In the genomic region with DNA sequence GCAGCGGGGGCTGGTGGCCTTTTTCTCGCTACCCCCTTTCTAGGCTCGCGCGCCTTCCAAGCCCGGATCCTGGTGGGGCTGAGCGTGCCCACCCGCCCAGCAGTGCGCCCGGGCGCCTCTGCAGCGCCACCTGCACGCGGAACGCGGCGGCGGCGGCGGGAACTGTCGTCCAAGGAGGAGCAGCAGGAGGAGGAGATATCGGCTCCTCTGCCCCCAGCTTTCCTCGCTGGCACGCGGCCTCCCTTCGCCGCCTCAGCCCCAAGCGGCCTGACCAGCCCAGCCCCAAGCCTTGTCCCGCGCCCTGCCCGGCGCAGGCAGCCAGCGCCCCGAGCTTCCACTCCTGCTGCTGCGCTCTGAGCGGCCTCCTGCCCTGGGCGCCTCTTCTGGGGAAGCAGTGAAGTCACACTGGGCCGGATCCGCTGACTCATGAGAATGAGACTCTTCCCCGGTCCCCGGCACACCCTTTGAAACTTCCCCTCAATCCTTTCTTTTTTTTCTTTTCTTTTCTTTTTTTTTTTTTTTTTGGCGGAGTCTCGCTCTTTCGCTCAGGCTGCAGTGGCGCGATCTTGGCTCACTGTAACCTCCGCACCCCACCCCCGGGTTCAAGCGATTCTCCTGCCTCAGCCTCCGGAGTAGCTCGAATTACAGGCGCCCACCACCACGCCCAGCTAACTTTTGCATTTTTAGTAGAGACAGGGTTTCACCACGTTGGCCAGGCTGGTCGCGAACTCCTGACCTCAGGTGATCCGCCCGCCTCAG, we compare ENCODE assay signal across 8 cellular contexts. TPM values are rescaled to one million over a fixed set of nuclear protein-coding genes. Genes with fewer than 3 reads are reported as not detected.
DNase-seq lines count a peak whose midpoint lies in the region; ATAC-seq and TF ChIP-seq lines count a peak whose summit lies in the region.

No MANE protein-coding gene starts in this region.

- peak overlapping the region; percentile 3 for H2AK5ac ChIP-seq in trophoblast cell (ENCODE audit: low read length)

- ATAC-seq in GM19035 (IDR thresholded peaks at IDR 0.05; ENCODE audit: unreplicated experiment): peak; percentile 74
- ATAC-seq in HG03342 (IDR thresholded peaks at IDR 0.05; ENCODE audit: unreplicated experiment): peak; percentile 59
- ATAC-seq in Right ventricle myocardium superior (ENCODE audit: poor library complexity): peak; percentile 84

- H4K91ac ChIP-seq in trophoblast cell (ENCODE audit: low read depth, low read length): peak overlapping the region; percentile 81

- H2BK120ac ChIP-seq in trophoblast cell (ENCODE audit: insufficient read depth, low read length, poor library complexity): peak overlapping the region; percentile 85

- H3K18ac ChIP-seq in trophoblast cell (ENCODE audit: low read length): peak overlapping the region; percentile 80

- H2BK5ac ChIP-seq in trophoblast cell (ENCODE audit: low read depth, low read length, poor library complexity): peak overlapping the region; percentile 61

- H3K4ac ChIP-seq in trophoblast cell (ENCODE audit: low read depth, low read length): peak overlapping the region; percentile 58

- H4K12ac ChIP-seq in trophoblast cell (ENCODE audit: low read depth, low read length): peak overlapping the region; percentile 88

- H3K36me3 Mint-ChIP-seq in activated naive CD4-positive, alpha-beta T cell treated with anti-CD3 and anti-CD28 coated beads, Interleukin-2, amount 50 U/mL, for 24 hours: peaks cover 2% of the 10 kb centered on the region
- H3K36me3 Mint-ChIP-seq in type B pancreatic cell: no peaks in the 10 kb centered on the region

- no peaks in the 10 kb centered on the region for H3K27me3 Mint-ChIP-seq in activated naive CD4-positive, alpha-beta T cell treated with anti-CD3 and anti-CD28 coated beads, Interleukin-2, amount 50 U/mL, for 24 hours
- no peaks in the 10 kb centered on the region for H3K27me3 Mint-ChIP-seq in type B pancreatic cell

- WGBS in trophoblast cell (ENCODE audit: extremely low coverage, insufficient coverage, insufficient read length): no CpG with 5 or more reads among the region's 58 CpGs

- H3K9me3 ChIP-seq in SJSA1 (replicated peaks): no peaks in the 10 kb centered on the region
- no peaks in the 10 kb centered on the region for H3K9me3 ChIP-seq in trophoblast cell (ENCODE audit: insufficient read depth, low read depth, low read length)

- H3K4me1 Mint-ChIP-seq in activated naive CD4-positive, alpha-beta T cell treated with anti-CD3 and anti-CD28 coated beads, Interleukin-2, amount 50 U/mL, for 24 hours: peaks cover 7% of the 10 kb centered on the region
- H3K4me1 Mint-ChIP-seq in type B pancreatic cell (ENCODE audit: unreplicated experiment): peaks cover 4% of the 10 kb centered on the region

- peak; percentile 80 for TF ChIP-seq CTCF in type B pancreatic cell (conservative IDR thresholded peaks at IDR 0.05)

- H3K27ac Mint-ChIP-seq in activated naive CD4-positive, alpha-beta T cell treated with anti-CD3 and anti-CD28 coated beads, Interleukin-2, amount 50 U/mL, for 24 hours: no peak overlapping the region
- peak overlapping the region; percentile 61 for H3K27ac Mint-ChIP-seq in type B pancreatic cell

- H3K4me2 ChIP-seq in trophoblast cell (ENCODE audit: low read length): peak overlapping the region; percentile 83

- H3K4me1 ChIP-seq in SJSA1 (replicated peaks) (peaks cover 47% of the 10 kb centered on the region), trophoblast cell (ENCODE audit: control insufficient read depth in 1 of 2, insufficient read depth in 2 of 2, low read length in 2 of 2) (peaks cover 38 to 49% of the 10 kb centered on the region in 2 experiments)

- H2AFZ ChIP-seq in trophoblast cell (ENCODE audit: insufficient read depth, low read length, poor library complexity): peak overlapping the region; percentile 67

- H4K8ac ChIP-seq in trophoblast cell (ENCODE audit: low read depth, low read length): peak overlapping the region; percentile 83

- no peaks in the 10 kb centered on the region for H3K9me3 Mint-ChIP-seq in activated naive CD4-positive, alpha-beta T cell treated with anti-CD3 and anti-CD28 coated beads, Interleukin-2, amount 50 U/mL, for 24 hours
- no peaks in the 10 kb centered on the region for H3K9me3 Mint-ChIP-seq in type B pancreatic cell

- peak overlapping the region; percentile 76 for H3K27ac ChIP-seq in SJSA1
- peak overlapping the region; percentile 83 for H3K27ac ChIP-seq in trophoblast cell (ENCODE audit: low read depth, low read length)

- intact Hi-C loops in Right ventricle myocardium superior (cut with DNase I): loop anchor here (5.0 kb wide), 1 partner anchor 39 kb away; no protein-coding TSS in a partner anchor

- H3K4me3 ChIP-seq in SJSA1 (peak overlapping the region; percentile 37), trophoblast cell (ENCODE audit: low read depth, low read length) (peak overlapping the region; percentile 58)

- H3K36me3 ChIP-seq in SJSA1 (no peaks in the 10 kb centered on the region), trophoblast cell (ENCODE audit: control insufficient read depth in 1 of 2, insufficient read depth in 2 of 2, low read length in 2 of 2) (peaks cover 0 to 2% of the 10 kb centered on the region in 2 experiments)

- H3K27me3 ChIP-seq in SJSA1 (replicated peaks) (no peaks in the 10 kb centered on the region), trophoblast cell (ENCODE audit: insufficient read depth, low read length) (no peaks in the 10 kb centered on the region)

- H3K79me1 ChIP-seq in trophoblast cell (ENCODE audit: low read length): peaks cover 33% of the 10 kb centered on the region

- peak; percentile 85 for DNase-seq in AG08396 (ENCODE audit: low spot score)
- peak; percentile 76 to 85 for DNase-seq in SJSA1 (ENCODE audit: low read depth in 1 of 2, low spot score in 2 of 2)
- DNase-seq in Right ventricle myocardium superior: peak; percentile 85
- DNase-seq in trophoblast cell: peak; percentile 66 to 73
- DNase-seq in type B pancreatic cell (ENCODE audit: extremely low spot score, unreplicated experiment): peak; percentile 79

- H2BK12ac ChIP-seq in trophoblast cell (ENCODE audit: low read length): peak overlapping the region; percentile 27

- H3K9ac ChIP-seq in trophoblast cell (ENCODE audit: low read length): no peak overlapping the region

- H3K23ac ChIP-seq in trophoblast cell (ENCODE audit: low read length): no peak overlapping the region

- H3K79me2 ChIP-seq in trophoblast cell (ENCODE audit: control insufficient read depth, insufficient read depth, low read length, poor library complexity): peaks cover 4% of the 10 kb centered on the region

- H3K4me3 Mint-ChIP-seq in activated naive CD4-positive, alpha-beta T cell treated with anti-CD3 and anti-CD28 coated beads, Interleukin-2, amount 50 U/mL, for 24 hours: peak overlapping the region; percentile 59
- peak overlapping the region; percentile 75 for H3K4me3 Mint-ChIP-seq in type B pancreatic cell

- peak overlapping the region; percentile 80 for H3K14ac ChIP-seq in trophoblast cell (ENCODE audit: low read length)

RNA-seq across cellular contexts. Expression of a gene that starts 10.6 kb away (rescaled TPM):
- total RNA-seq in SJSA1 (2014; rRNA removed; shearing (Covaris generic)): 20.4 and 26.7 TPM in 2 replicates
- total RNA-seq in Right ventricle myocardium superior (2.0 TPM), type B pancreatic cell (ENCODE audit: low replicate concordance) (7.8 and 20.6 TPM in 2 replicates)
- 26.2 and 27.5 TPM in 2 replicates for polyA plus RNA-seq in trophoblast cell (2013)

RNA-seq across cellular contexts. Expression of a gene that starts 44.7 kb away (rescaled TPM):
- 24.4 and 35.1 TPM in 2 replicates for total RNA-seq in SJSA1 (2014; rRNA removed; shearing (Covaris generic))
- total RNA-seq in Right ventricle myocardium superior (142 TPM), type B pancreatic cell (ENCODE audit: low replicate concordance) (48.5 and 51.9 TPM in 2 replicates)
- 25.7 and 25.9 TPM in 2 replicates for polyA plus RNA-seq in trophoblast cell (2013)

RNA-seq across cellular contexts. Expression of a gene that starts 50.8 kb away (rescaled TPM):
- 0.32 and 0.75 TPM in 2 replicates for total RNA-seq in SJSA1 (2014; rRNA removed; shearing (Covaris generic))
- total RNA-seq in Right ventricle myocardium superior (0.24 TPM), type B pancreatic cell (ENCODE audit: low replicate concordance) (1.8 and 3.5 TPM in 2 replicates)
- 1.0 and 1.1 TPM in 2 replicates for polyA plus RNA-seq in trophoblast cell (2013)

Comparison
In these comparisons a context has a peak if more than half of its experiments do, and no peak if none do; other contexts are left out.
1. Peak in every context shown above with its lines: DNase-seq, ATAC-seq, H3K4me3 ChIP-seq and H3K27ac ChIP-seq.